In genomic region chr1:100036718-100037664, GRCh38 we compare ENCODE assay signal across 1 cellular context.
A peak's percentile ranks its signal among the peaks of the same experiment; 100 is the strongest.
TF ChIP-seq lines count a peak whose summit lies in the region.

No MANE protein-coding gene starts in this region.

TF ChIP-seq in K562, 482 proteins besides CTCF, POLR2A, EP300 and RAD21 (continued from another document and continues in another):
- TF ChIP-seq, protein P1, sequence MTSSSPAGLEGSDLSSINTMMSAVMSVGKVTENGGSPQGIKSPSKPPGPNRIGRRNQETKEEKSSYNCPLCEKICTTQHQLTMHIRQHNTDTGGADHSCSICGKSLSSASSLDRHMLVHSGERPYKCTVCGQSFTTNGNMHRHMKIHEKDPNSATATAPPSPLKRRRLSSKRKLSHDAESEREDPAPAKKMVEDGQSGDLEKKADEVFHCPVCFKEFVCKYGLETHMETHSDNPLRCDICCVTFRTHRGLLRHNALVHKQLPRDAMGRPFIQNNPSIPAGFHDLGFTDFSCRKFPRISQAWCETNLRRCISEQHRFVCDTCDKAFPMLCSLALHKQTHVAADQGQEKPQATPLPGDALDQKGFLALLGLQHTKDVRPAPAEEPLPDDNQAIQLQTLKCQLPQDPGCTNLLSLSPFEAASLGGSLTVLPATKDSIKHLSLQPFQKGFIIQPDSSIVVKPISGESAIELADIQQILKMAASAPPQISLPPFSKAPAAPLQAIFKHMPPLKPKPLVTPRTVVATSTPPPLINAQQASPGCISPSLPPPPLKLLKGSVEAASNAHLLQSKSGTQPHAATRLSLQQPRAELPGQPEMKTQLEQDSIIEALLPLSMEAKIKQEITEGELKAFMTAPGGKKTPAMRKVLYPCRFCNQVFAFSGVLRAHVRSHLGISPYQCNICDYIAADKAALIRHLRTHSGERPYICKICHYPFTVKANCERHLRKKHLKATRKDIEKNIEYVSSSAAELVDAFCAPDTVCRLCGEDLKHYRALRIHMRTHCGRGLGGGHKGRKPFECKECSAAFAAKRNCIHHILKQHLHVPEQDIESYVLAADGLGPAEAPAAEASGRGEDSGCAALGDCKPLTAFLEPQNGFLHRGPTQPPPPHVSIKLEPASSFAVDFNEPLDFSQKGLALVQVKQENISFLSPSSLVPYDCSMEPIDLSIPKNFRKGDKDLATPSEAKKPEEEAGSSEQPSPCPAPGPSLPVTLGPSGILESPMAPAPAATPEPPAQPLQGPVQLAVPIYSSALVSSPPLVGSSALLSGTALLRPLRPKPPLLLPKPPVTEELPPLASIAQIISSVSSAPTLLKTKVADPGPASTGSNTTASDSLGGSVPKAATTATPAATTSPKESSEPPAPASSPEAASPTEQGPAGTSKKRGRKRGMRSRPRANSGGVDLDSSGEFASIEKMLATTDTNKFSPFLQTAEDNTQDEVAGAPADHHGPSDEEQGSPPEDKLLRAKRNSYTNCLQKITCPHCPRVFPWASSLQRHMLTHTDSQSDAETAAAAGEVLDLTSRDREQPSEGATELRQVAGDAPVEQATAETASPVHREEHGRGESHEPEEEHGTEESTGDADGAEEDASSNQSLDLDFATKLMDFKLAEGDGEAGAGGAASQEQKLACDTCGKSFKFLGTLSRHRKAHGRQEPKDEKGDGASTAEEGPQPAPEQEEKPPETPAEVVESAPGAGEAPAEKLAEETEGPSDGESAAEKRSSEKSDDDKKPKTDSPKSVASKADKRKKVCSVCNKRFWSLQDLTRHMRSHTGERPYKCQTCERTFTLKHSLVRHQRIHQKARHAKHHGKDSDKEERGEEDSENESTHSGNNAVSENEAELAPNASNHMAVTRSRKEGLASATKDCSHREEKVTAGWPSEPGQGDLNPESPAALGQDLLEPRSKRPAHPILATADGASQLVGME (CRISPR knock-in tag; IDR thresholded peaks at IDR 0.05), result no peak
- TF ChIP-seq YY1 (IDR thresholded peaks at IDR 0.05; ENCODE audit: borderline replicate concordance in 1 of 3, control insufficient read depth in 1 of 3, extremely low read depth in 1 of 3, insufficient read depth in 3 of 3, insufficient read length in 1 of 3, insufficient replicate concordance in 2 of 3, low read depth in 1 of 3, low read length in 2 of 3) (peak in 2 of 3 experiments; percentile 9 to 32), CBX2 (IDR thresholded peaks at IDR 0.05; ENCODE audit: insufficient read depth, low read length, poor library complexity, severe bottlenecking) (no peak), CHD1 (IDR thresholded peaks at IDR 0.05; ENCODE audit: low read length) (no peak), TCF7 (IDR thresholded peaks at IDR 0.05; ENCODE audit: borderline replicate concordance) (no peak), JUN (IDR thresholded peaks at IDR 0.05; ENCODE audit: borderline replicate concordance, low read depth, low read length) (peak; percentile 16; the same call in 1 of the 2 replicates), JUN (CRISPR knock-in tag; IDR thresholded peaks at IDR 0.05; ENCODE audit: borderline replicate concordance) (no peak), NEUROD1 (IDR thresholded peaks at IDR 0.05; ENCODE audit: borderline replicate concordance, low read depth, low read length, partially characterized antibody) (no peak), ZBTB40 (IDR thresholded peaks at IDR 0.05) (peak; percentile 50; the same call in 1 of the 2 replicates), ZBTB40 (CRISPR knock-in tag; IDR thresholded peaks at IDR 0.05) (no peak), CBX3 (IDR thresholded peaks at IDR 0.05; ENCODE audit: borderline replicate concordance in 1 of 2, low read length in 2 of 2) (peak in 1 of 2 experiments; percentile 76; a peak in 1 of 3 replicates), GTF3C2 (IDR thresholded peaks at IDR 0.05; ENCODE audit: borderline replicate concordance, extremely low read depth, insufficient read length) (no peak), ARHGAP35 (IDR thresholded peaks at IDR 0.05; ENCODE audit: partially characterized antibody) (no peak), RBM25 (IDR thresholded peaks at IDR 0.05; ENCODE audit: low read depth, low read length, severe bottlenecking) (peak; percentile 2)
- TF ChIP-seq, protein P2, sequence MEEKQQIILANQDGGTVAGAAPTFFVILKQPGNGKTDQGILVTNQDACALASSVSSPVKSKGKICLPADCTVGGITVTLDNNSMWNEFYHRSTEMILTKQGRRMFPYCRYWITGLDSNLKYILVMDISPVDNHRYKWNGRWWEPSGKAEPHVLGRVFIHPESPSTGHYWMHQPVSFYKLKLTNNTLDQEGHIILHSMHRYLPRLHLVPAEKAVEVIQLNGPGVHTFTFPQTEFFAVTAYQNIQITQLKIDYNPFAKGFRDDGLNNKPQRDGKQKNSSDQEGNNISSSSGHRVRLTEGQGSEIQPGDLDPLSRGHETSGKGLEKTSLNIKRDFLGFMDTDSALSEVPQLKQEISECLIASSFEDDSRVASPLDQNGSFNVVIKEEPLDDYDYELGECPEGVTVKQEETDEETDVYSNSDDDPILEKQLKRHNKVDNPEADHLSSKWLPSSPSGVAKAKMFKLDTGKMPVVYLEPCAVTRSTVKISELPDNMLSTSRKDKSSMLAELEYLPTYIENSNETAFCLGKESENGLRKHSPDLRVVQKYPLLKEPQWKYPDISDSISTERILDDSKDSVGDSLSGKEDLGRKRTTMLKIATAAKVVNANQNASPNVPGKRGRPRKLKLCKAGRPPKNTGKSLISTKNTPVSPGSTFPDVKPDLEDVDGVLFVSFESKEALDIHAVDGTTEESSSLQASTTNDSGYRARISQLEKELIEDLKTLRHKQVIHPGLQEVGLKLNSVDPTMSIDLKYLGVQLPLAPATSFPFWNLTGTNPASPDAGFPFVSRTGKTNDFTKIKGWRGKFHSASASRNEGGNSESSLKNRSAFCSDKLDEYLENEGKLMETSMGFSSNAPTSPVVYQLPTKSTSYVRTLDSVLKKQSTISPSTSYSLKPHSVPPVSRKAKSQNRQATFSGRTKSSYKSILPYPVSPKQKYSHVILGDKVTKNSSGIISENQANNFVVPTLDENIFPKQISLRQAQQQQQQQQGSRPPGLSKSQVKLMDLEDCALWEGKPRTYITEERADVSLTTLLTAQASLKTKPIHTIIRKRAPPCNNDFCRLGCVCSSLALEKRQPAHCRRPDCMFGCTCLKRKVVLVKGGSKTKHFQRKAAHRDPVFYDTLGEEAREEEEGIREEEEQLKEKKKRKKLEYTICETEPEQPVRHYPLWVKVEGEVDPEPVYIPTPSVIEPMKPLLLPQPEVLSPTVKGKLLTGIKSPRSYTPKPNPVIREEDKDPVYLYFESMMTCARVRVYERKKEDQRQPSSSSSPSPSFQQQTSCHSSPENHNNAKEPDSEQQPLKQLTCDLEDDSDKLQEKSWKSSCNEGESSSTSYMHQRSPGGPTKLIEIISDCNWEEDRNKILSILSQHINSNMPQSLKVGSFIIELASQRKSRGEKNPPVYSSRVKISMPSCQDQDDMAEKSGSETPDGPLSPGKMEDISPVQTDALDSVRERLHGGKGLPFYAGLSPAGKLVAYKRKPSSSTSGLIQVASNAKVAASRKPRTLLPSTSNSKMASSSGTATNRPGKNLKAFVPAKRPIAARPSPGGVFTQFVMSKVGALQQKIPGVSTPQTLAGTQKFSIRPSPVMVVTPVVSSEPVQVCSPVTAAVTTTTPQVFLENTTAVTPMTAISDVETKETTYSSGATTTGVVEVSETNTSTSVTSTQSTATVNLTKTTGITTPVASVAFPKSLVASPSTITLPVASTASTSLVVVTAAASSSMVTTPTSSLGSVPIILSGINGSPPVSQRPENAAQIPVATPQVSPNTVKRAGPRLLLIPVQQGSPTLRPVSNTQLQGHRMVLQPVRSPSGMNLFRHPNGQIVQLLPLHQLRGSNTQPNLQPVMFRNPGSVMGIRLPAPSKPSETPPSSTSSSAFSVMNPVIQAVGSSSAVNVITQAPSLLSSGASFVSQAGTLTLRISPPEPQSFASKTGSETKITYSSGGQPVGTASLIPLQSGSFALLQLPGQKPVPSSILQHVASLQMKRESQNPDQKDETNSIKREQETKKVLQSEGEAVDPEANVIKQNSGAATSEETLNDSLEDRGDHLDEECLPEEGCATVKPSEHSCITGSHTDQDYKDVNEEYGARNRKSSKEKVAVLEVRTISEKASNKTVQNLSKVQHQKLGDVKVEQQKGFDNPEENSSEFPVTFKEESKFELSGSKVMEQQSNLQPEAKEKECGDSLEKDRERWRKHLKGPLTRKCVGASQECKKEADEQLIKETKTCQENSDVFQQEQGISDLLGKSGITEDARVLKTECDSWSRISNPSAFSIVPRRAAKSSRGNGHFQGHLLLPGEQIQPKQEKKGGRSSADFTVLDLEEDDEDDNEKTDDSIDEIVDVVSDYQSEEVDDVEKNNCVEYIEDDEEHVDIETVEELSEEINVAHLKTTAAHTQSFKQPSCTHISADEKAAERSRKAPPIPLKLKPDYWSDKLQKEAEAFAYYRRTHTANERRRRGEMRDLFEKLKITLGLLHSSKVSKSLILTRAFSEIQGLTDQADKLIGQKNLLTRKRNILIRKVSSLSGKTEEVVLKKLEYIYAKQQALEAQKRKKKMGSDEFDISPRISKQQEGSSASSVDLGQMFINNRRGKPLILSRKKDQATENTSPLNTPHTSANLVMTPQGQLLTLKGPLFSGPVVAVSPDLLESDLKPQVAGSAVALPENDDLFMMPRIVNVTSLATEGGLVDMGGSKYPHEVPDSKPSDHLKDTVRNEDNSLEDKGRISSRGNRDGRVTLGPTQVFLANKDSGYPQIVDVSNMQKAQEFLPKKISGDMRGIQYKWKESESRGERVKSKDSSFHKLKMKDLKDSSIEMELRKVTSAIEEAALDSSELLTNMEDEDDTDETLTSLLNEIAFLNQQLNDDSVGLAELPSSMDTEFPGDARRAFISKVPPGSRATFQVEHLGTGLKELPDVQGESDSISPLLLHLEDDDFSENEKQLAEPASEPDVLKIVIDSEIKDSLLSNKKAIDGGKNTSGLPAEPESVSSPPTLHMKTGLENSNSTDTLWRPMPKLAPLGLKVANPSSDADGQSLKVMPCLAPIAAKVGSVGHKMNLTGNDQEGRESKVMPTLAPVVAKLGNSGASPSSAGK (IDR thresholded peaks at IDR 0.05), result 0 out of 2 replicates have a peak, but pooled peaks have one; percentile 20
